ENCODE assay signal across 1 cellular context in the genomic region with DNA sequence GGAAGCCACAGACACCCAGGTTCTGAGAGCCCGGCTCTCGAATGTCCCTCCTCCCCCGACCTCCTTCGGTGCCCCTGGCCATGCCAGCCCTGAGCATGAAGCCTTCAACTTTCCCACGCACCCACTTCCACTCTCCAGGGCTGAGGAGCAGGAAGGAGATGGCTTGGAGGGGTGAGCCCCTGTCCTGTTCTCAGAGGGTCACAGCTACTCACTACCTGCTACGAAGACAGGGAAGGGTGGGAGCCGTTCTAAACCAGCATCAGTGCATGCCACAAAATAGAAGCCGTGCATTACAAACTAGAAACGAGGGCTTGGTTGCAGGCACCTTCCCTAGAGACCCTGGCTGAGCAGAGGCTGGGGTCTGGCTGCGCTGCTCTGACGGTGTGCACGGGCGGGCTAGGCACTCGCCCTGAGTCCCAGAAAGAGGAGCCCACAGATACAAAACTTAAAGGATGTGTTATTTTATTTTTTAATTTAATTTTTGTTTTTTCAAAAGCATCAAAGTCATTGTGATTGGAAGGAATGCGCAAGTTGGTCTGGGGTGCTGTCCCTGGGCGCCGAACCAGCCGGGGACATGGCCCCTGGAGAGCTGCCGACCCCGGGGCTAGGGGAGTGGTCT.
TF ChIP-seq lines count a peak whose summit lies in the region.

No MANE protein-coding gene starts in this region.

TF ChIP-seq in HCT116, 20 proteins besides CTCF, POLR2A, EP300 and RAD21:
- TF ChIP-seq SIN3A (IDR thresholded peaks at IDR 0.05; ENCODE audit: low read depth) (no peak), SRF (IDR thresholded peaks at IDR 0.05; ENCODE audit: low read depth) (no peak), CBX3 (IDR thresholded peaks at IDR 0.05; ENCODE audit: low read depth) (no peak), POLR2AphosphoS5 (IDR thresholded peaks at IDR 0.05; ENCODE audit: low read depth, low read length) (no peak), ZFX (IDR thresholded peaks at IDR 0.05) (no peak), EZH2phosphoT487 (IDR thresholded peaks at IDR 0.05; ENCODE audit: borderline replicate concordance) (no peak)
